28 cellular contexts compared by ENCODE assay signal in genomic region chr4:93722446-93722845, GRCh38.
"Had no signal": no experiment of that assay in that cellular context is flagged by ENCODE, and none has a peak within 500 bp of the region (broad histone marks: within the 10 kb centered on the region; RNA-seq: fewer than 3 reads in every experiment).

No MANE protein-coding gene starts in this region.

- H3K4me1 ChIP-seq: colonic mucosa, esophagus muscularis mucosa, esophagus squamous epithelium, foreskin keratinocyte, gastrocnemius medialis, gastroesophageal sphincter, heart left ventricle, heart right ventricle had no signal

- FAIRE-seq: colon, endometrium, endothelial cell of umbilical vein, frontal cortex had no signal

- H3K4me3 Mint-ChIP-seq: dendritic cell treated with granulocyte-macrophage colony-stimulating factor and Interleukin-4, amounts not matched to agents 40 ng/mL and 50 ng/mL, for 4 days; effector memory CD8-positive, alpha-beta T cell; endodermal cell had no signal

- H3K9me3 ChIP-seq: colonic mucosa, esophagus muscularis mucosa, esophagus squamous epithelium, gastrocnemius medialis, gastroesophageal sphincter had no signal

- H3K4me3 ChIP-seq: colonic mucosa, coronary artery, dorsolateral prefrontal cortex, esophagus muscularis mucosa, esophagus squamous epithelium, gastrocnemius medialis, gastroesophageal sphincter, heart left ventricle, heart right ventricle had no signal

- H3K4me1 Mint-ChIP-seq: endodermal cell had no signal

- H3K27ac ChIP-seq: colonic mucosa, coronary artery, dorsolateral prefrontal cortex, epithelial cell of prostate, esophagus muscularis mucosa, esophagus squamous epithelium, foreskin keratinocyte, gastrocnemius medialis, gastroesophageal sphincter, heart left ventricle, heart right ventricle had no signal

- H3K27me3 ChIP-seq: colonic mucosa, dorsolateral prefrontal cortex, esophagus muscularis mucosa, esophagus squamous epithelium, foreskin keratinocyte, gastrocnemius medialis, gastroesophageal sphincter, heart left ventricle, heart right ventricle had no signal

- H3K9me3 Mint-ChIP-seq: dendritic cell treated with granulocyte-macrophage colony-stimulating factor and Interleukin-4, amounts not matched to agents 40 ng/mL and 50 ng/mL, for 4 days had no signal

- H3K27ac Mint-ChIP-seq: dendritic cell treated with granulocyte-macrophage colony-stimulating factor and Interleukin-4, amounts not matched to agents 40 ng/mL and 50 ng/mL, for 4 days; effector memory CD8-positive, alpha-beta T cell; endodermal cell had no signal

- H3K36me3 ChIP-seq: colonic mucosa, esophagus muscularis mucosa, esophagus squamous epithelium, gastrocnemius medialis, gastroesophageal sphincter, heart left ventricle, heart right ventricle had no signal

- H3K27me3 Mint-ChIP-seq: dendritic cell treated with granulocyte-macrophage colony-stimulating factor and Interleukin-4, amounts not matched to agents 40 ng/mL and 50 ng/mL, for 4 days; effector memory CD8-positive, alpha-beta T cell had no signal

- DNase-seq: colonic mucosa; cortex of kidney; dermis blood vessel endothelial cell; dorsolateral prefrontal cortex; effector CD4-positive, alpha-beta T cell; effector CD8-positive, alpha-beta T cell; effector memory CD4-positive, alpha-beta T cell; effector memory CD8-positive, alpha-beta T cell; endodermal cell; erythroblast; esophagus squamous epithelium; foreskin fibroblast; foreskin keratinocyte; foreskin melanocyte; gastrocnemius medialis; glutamatergic neuron; head of caudate nucleus; heart left ventricle; heart right ventricle had no signal
